Comparison of ENCODE assay signal across 21 cellular contexts in genomic region chr6:35160642-35161041, GRCh38. TPM values are rescaled to one million over a fixed set of nuclear protein-coding genes. Genes with fewer than 3 reads are reported as not detected.
DNase-seq lines count a peak whose midpoint lies in the region; ATAC-seq, FAIRE-seq and TF ChIP-seq lines count a peak whose summit lies in the region.
"Had no signal": no experiment of that assay in that cellular context is flagged by ENCODE, and none has a peak within 500 bp of the region (broad histone marks: within the 10 kb centered on the region; RNA-seq: fewer than 3 reads in every experiment).

No MANE protein-coding gene starts in this region.

- H3K9ac ChIP-seq in SK-N-SH (no peak overlapping the region), keratinocyte (ENCODE audit: control insufficient read depth, extremely low read depth, insufficient read depth, low read length) (no peak overlapping the region)

- H3K4me1 ChIP-seq in SK-N-SH (ENCODE audit: control insufficient read depth in 1 of 2, insufficient read depth in 2 of 2, low read depth in 1 of 2, low read length in 1 of 2), result peaks cover 0 to 26% of the 10 kb centered on the region in 2 experiments; a peak in 2 of 4 replicates
- peaks cover 11% of the 10 kb centered on the region for H3K4me1 ChIP-seq in keratinocyte (ENCODE audit: control insufficient read depth, extremely low read depth, insufficient read depth, low read length)

- H4K20me1 ChIP-seq in SK-N-SH (ENCODE audit: insufficient read depth) (no peaks in the 10 kb centered on the region), keratinocyte (ENCODE audit: control insufficient read depth, extremely low read depth, insufficient read depth, low read length) (no peaks in the 10 kb centered on the region)

- POLR2A ChIA-PET in SK-N-SH (lab: Yijun Ruan, JAX), result no interaction called here

- CTCF ChIA-PET in SK-N-SH (lab: Yijun Ruan, JAX), result interaction anchor here (1.2 to 5.2 kb wide), 8 partner anchors 14 to 181 kb away, joined by 3 to 28 read pairs (median 8); no protein-coding TSS in a partner anchor

- H3K9me3 ChIP-seq in SK-N-SH (no peaks in the 10 kb centered on the region; the same call in 1 of the 2 replicates), keratinocyte (ENCODE audit: control insufficient read depth, low read depth, low read length) (no peaks in the 10 kb centered on the region)

- no peaks in the 10 kb centered on the region for H3K9me1 ChIP-seq in keratinocyte (ENCODE audit: control insufficient read depth, extremely low read depth, insufficient read depth, low read length)

- H3K9me2 ChIP-seq in SK-N-SH, result no peaks in the 10 kb centered on the region

- no peaks in the 10 kb centered on the region for H3F3A ChIP-seq in SK-N-SH (replicated peaks; ENCODE audit: insufficient read depth)

- H3K79me2 ChIP-seq in SK-N-SH (ENCODE audit: insufficient read depth) (no peaks in the 10 kb centered on the region), keratinocyte (ENCODE audit: control insufficient read depth, insufficient read depth, low read length) (no peaks in the 10 kb centered on the region)

- dilution Hi-C loops in keratinocyte (cut with MboI; ENCODE audit: extremely low pct_ligation_motif_present, low sequenced_read_pairs), result no loop called here

- 44% methylated on average over 4 of the region's 5 CpGs for WGBS in SK-N-SH (ENCODE audit: low lambda C conversion rate)

- no peak overlapping the region for H2AFZ ChIP-seq in SK-N-SH (ENCODE audit: low read depth)
- H2AFZ ChIP-seq in keratinocyte (ENCODE audit: control insufficient read depth, low read length), result peak overlapping the region; percentile 44

- no peak for ATAC-seq in GM21717 (IDR thresholded peaks at IDR 0.05; ENCODE audit: unreplicated experiment)
- ATAC-seq: T-cell had no signal

- no peak overlapping the region for H3K4me2 ChIP-seq in SK-N-SH
- H3K4me2 ChIP-seq in keratinocyte (ENCODE audit: control insufficient read depth, extremely low read depth, insufficient read depth, low read depth, low read length), result peak overlapping the region; percentile 28

- no peak overlapping the region for H3K4me3 ChIP-seq in SK-N-SH (ENCODE audit: low read depth in 2 of 2, low read length in 1 of 2)
- no peak overlapping the region for H3K4me3 ChIP-seq in keratinocyte (ENCODE audit: control insufficient read depth in 2 of 3, extremely low read depth in 1 of 3, insufficient read depth in 2 of 3, low read depth in 1 of 3, low read length in 3 of 3)

- peak; percentile 25 for DNase-seq in NCI-H1105 (lab: John Stamatoyannopoulos, UW)
- peak; percentile 43 for DNase-seq in SK-N-SH
- no peak for DNase-seq in keratinocyte (ENCODE audit: low read depth, low spot score)
- DNase-seq in NCI-H226, result no peak
- no peak for DNase-seq in SHP77 treated with DMSO at 0.1 percent for 48 hours (lab: John Stamatoyannopoulos, UW)
- no peak for DNase-seq in dedifferentiated amniotic fluid mesenchymal stem cell (ENCODE audit: extremely low spot score)
- DNase-seq: AML-193; CD4-positive, CD25-positive, alpha-beta regulatory T cell; DND-41; GDM1; Karpas-422; MM.1S; NCI-H1436 treated with DMSO at 0.1 percent for 48 hours; NCI-H2107; NCI-H345; T-cell had no signal

- FAIRE-seq in keratinocyte (lab: Jason Lieb, UNC), result no peak
- FAIRE-seq: GM12892, H1 had no signal

- TF ChIP-seq CTCF in C4-2B (conservative IDR thresholded peaks at IDR 0.05) (no peak), SK-N-SH (IDR thresholded peaks at IDR 0.05) (no peak), keratinocyte (optimal IDR thresholded peaks at IDR 0.05 in 1 of 3, IDR thresholded peaks at IDR 0.05 in 1 of 3, conservative IDR thresholded peaks at IDR 0.05 in 1 of 3; ENCODE audit: extremely low read depth in 1 of 3, insufficient read depth in 2 of 3, low read length in 3 of 3) (no peak)

- H3K27ac ChIP-seq in C4-2B (peak overlapping the region; percentile 8; the same call in 1 of the 2 replicates), SK-N-SH (ENCODE audit: low read depth in 2 of 2, low read length in 1 of 2) (no peak overlapping the region), keratinocyte (ENCODE audit: control insufficient read depth, insufficient read depth, low read length) (no peak overlapping the region)
- H3K27ac ChIP-seq: RWPE1 had no signal

- peak in 1 of 2 experiments; percentile 30; a peak in 1 of 4 replicates for TF ChIP-seq EP300 in SK-N-SH (IDR thresholded peaks at IDR 0.05; ENCODE audit: borderline replicate concordance in 1 of 2, low read depth in 1 of 2, low read length in 1 of 2)

- TF ChIP-seq RAD21 in SK-N-SH (IDR thresholded peaks at IDR 0.05; ENCODE audit: low read length), result no peak

- H3K27me3 ChIP-seq in SK-N-SH (ENCODE audit: insufficient read depth), result no peaks in the 10 kb centered on the region
- H3K27me3 ChIP-seq in keratinocyte (ENCODE audit: control insufficient read depth, extremely low read depth, insufficient read depth, low read length), result no peaks in the 10 kb centered on the region

- H3K36me3 ChIP-seq in SK-N-SH (replicated peaks in 1 of 2; ENCODE audit: control insufficient read depth in 1 of 2, insufficient read depth in 2 of 2, low read length in 1 of 2) (no peaks in the 10 kb centered on the region), keratinocyte (ENCODE audit: control insufficient read depth in 2 of 2, extremely low read depth in 1 of 2, insufficient read depth in 2 of 2, low read length in 2 of 2) (no peaks in the 10 kb centered on the region)

TF ChIP-seq in SK-N-SH, 30 proteins besides CTCF, POLR2A, EP300 and RAD21:
- TF ChIP-seq SMC3 (IDR thresholded peaks at IDR 0.05; ENCODE audit: low read depth, low read length), result no peak
- peak; percentile 35; the same call in 1 of the 2 replicates for TF ChIP-seq GATA2 (CRISPR knock-in tag; IDR thresholded peaks at IDR 0.05)
- no peak for TF ChIP-seq SIN3A (IDR thresholded peaks at IDR 0.05; ENCODE audit: borderline replicate concordance, low read depth, low read length)

RNA-seq across cellular contexts. Expression of gene TCP11, which starts 19.5 kb away (rescaled TPM):
- polyA plus RNA-seq in SK-N-SH (2012; rRNA removed) (0.05 and 0.16 TPM in 2 replicates), keratinocyte (not detected in 3 replicates)
- polyA plus RNA-seq in SK-N-SH (2012; cell fraction: cytosol; rRNA removed), result 0.04 and 0.13 TPM in 2 replicates
- 0.08 and 0.18 TPM in 2 replicates for polyA plus RNA-seq in SK-N-SH (2012; cell fraction: nucleus; rRNA removed)
- not detected for polyA plus RNA-seq in keratinocyte (2011; ENCODE audit: low read depth)
- polyA plus RNA-seq in keratinocyte (2011; cell fraction: cytosol; rRNA removed), result not detected in 2 replicates
- polyA plus RNA-seq in keratinocyte (2011; cell fraction: nucleus; rRNA removed), result not detected in 2 replicates
- not detected in 2 replicates for polyA plus RNA-seq in keratinocyte (2012; ENCODE audit: low replicate concordance)
- not detected in 3 replicates for polyA minus RNA-seq in keratinocyte
- polyA minus RNA-seq in keratinocyte (2011; cell fraction: cytosol; rRNA and poly(A)+ RNA removed), result not detected
- polyA minus RNA-seq in keratinocyte (2011; cell fraction: nucleus; rRNA and poly(A)+ RNA removed), result not detected in 2 replicates
- polyA plus RNA-seq: CD4-positive, CD25-positive, alpha-beta regulatory T cell had no signal

RNA-seq across cellular contexts. Expression of gene SCUBE3, which starts 53.1 kb away (rescaled TPM):
- polyA plus RNA-seq in SK-N-SH (2012; rRNA removed) (1.8 and 2.0 TPM in 2 replicates), keratinocyte (0.01 to 0.02 TPM in 2 of 3 replicates, not detected in the other)
- 1.2 and 1.8 TPM in 2 replicates for polyA plus RNA-seq in SK-N-SH (2012; cell fraction: cytosol; rRNA removed)
- polyA plus RNA-seq in SK-N-SH (2012; cell fraction: nucleus; rRNA removed), result 2.7 and 4.3 TPM in 2 replicates
- not detected for polyA plus RNA-seq in keratinocyte (2011; ENCODE audit: low read depth)
- polyA plus RNA-seq in keratinocyte (2011; cell fraction: cytosol; rRNA removed), result 0.01 TPM in 1 of 2 replicates, not detected in the other
- 0.03 TPM in 2 replicates for polyA plus RNA-seq in keratinocyte (2011; cell fraction: nucleus; rRNA removed)
- polyA plus RNA-seq in keratinocyte (2012; ENCODE audit: low replicate concordance), result not detected in 2 replicates
- polyA minus RNA-seq in keratinocyte, result not detected in 3 replicates
- polyA minus RNA-seq in keratinocyte (2011; cell fraction: cytosol; rRNA and poly(A)+ RNA removed), result not detected
- 0.08 and 0.11 TPM in 2 replicates for polyA minus RNA-seq in keratinocyte (2011; cell fraction: nucleus; rRNA and poly(A)+ RNA removed)

Comparison
In these comparisons a context has a peak if more than half of its experiments do, and no peak if none do; other contexts are left out.
1. DNase-seq: peak in NCI-H1105 (single experiment) and SK-N-SH (single experiment); none in keratinocyte (single experiment), NCI-H226 (single experiment), SHP77 treated with DMSO at 0.1 percent for 48 hours (single experiment) and dedifferentiated amniotic fluid mesenchymal stem cell (single experiment).